1 cellular context compared by ENCODE assay signal in genomic region chr1:92831762-92832536, GRCh38.
TF ChIP-seq lines count a peak whose summit lies in the region.

Gene RPL5 (plus strand): TSS chr1:92832040. CDS start chr1:92832115, 75 bp downstream.

TF ChIP-seq in HepG2, 621 proteins besides CTCF, POLR2A, EP300 and RAD21 (continued from another document and continues in another):
- TF ChIP-seq CENPBD1 (CRISPR knock-in tag; IDR thresholded peaks at IDR 0.05; ENCODE audit: borderline replicate concordance, low read depth), result peak; percentile 79; the same call in 1 of the 2 replicates
- no peak for TF ChIP-seq NONO (IDR thresholded peaks at IDR 0.05)
- TF ChIP-seq NONO (CRISPR knock-in tag; conservative IDR thresholded peaks at IDR 0.05), result peak; percentile 98
- peak; percentile 95 for TF ChIP-seq ZNF274 (CRISPR knock-in tag; IDR thresholded peaks at IDR 0.05)
- peak; percentile 94 for TF ChIP-seq RFXAP (CRISPR knock-in tag; IDR thresholded peaks at IDR 0.05; ENCODE audit: borderline replicate concordance)
- TF ChIP-seq TBX2 (CRISPR knock-in tag; IDR thresholded peaks at IDR 0.05; ENCODE audit: borderline replicate concordance), result peak; percentile 89
- TF ChIP-seq ARID4A (CRISPR knock-in tag; IDR thresholded peaks at IDR 0.05; ENCODE audit: borderline replicate concordance), result peak; percentile 96
- peak; percentile 93 for TF ChIP-seq MED8 (CRISPR knock-in tag; IDR thresholded peaks at IDR 0.05; ENCODE audit: insufficient replicate concordance)
- peak; percentile 100 for TF ChIP-seq MYC (CRISPR knock-in tag; IDR thresholded peaks at IDR 0.05; ENCODE audit: borderline replicate concordance)
- TF ChIP-seq HMG20A (CRISPR knock-in tag; IDR thresholded peaks at IDR 0.05; ENCODE audit: borderline replicate concordance), result 0 out of 2 replicates have a peak, but pooled peaks have one; percentile 17
- TF ChIP-seq ZNF335 (CRISPR knock-in tag; IDR thresholded peaks at IDR 0.05), result peak; percentile 87; the same call in 1 of the 2 replicates
- TF ChIP-seq NFKB2 (CRISPR knock-in tag; IDR thresholded peaks at IDR 0.05; ENCODE audit: borderline replicate concordance), result peak; percentile 96
- TF ChIP-seq ZNF362 (CRISPR knock-in tag; IDR thresholded peaks at IDR 0.05; ENCODE audit: borderline replicate concordance), result no peak
- peak; percentile 86 for TF ChIP-seq ZNF317 (CRISPR knock-in tag; IDR thresholded peaks at IDR 0.05)
- no peak for TF ChIP-seq ELF4 (CRISPR knock-in tag; IDR thresholded peaks at IDR 0.05; ENCODE audit: borderline replicate concordance)
- peak; percentile 85; the same call in 1 of the 2 replicates for TF ChIP-seq ZMAT3 (CRISPR knock-in tag; conservative IDR thresholded peaks at IDR 0.05)
- peak; percentile 91 for TF ChIP-seq ZNF709 (CRISPR knock-in tag; IDR thresholded peaks at IDR 0.05)
- no peak for TF ChIP-seq JARID2 (CRISPR knock-in tag; IDR thresholded peaks at IDR 0.05; ENCODE audit: insufficient replicate concordance)
- peak; percentile 87 for TF ChIP-seq SP4 (CRISPR knock-in tag; IDR thresholded peaks at IDR 0.05)
- TF ChIP-seq ZNF572 (CRISPR knock-in tag; IDR thresholded peaks at IDR 0.05), result peak; percentile 95; the same call in 1 of the 2 replicates
- no peak for TF ChIP-seq ZNF737 (CRISPR knock-in tag; IDR thresholded peaks at IDR 0.05; ENCODE audit: borderline replicate concordance)
- TF ChIP-seq KDM5A (IDR thresholded peaks at IDR 0.05; ENCODE audit: borderline replicate concordance, low read length), result peak; percentile 77
- TF ChIP-seq REXO4 (CRISPR knock-in tag; IDR thresholded peaks at IDR 0.05; ENCODE audit: borderline replicate concordance), result 0 out of 2 replicates have a peak, but pooled peaks have one; percentile 67
- TF ChIP-seq ZNF580 (CRISPR knock-in tag; IDR thresholded peaks at IDR 0.05; ENCODE audit: borderline replicate concordance, low read depth), result peak; percentile 98
- no peak; the same call in none of the 2 replicates for TF ChIP-seq RFX5 (IDR thresholded peaks at IDR 0.05; ENCODE audit: low read depth, low read length)
- TF ChIP-seq JUN (CRISPR knock-in tag; IDR thresholded peaks at IDR 0.05), result peak; percentile 59; the same call in 1 of the 2 replicates
- TF ChIP-seq ASH2L (IDR thresholded peaks at IDR 0.05; ENCODE audit: insufficient read length, low read depth, low read length), result peak; percentile 97
- no peak for TF ChIP-seq DMTF1 (CRISPR knock-in tag; IDR thresholded peaks at IDR 0.05)
- TF ChIP-seq HIVEP1 (CRISPR knock-in tag; IDR thresholded peaks at IDR 0.05), result peak; percentile 97
- TF ChIP-seq TCF7L2 (IDR thresholded peaks at IDR 0.05; ENCODE audit: low read depth, low read length), result no peak
- peak; percentile 31; the same call in 1 of the 2 replicates for TF ChIP-seq ZSCAN30 (CRISPR knock-in tag; IDR thresholded peaks at IDR 0.05)
- no peak for TF ChIP-seq AFF4 (CRISPR knock-in tag; IDR thresholded peaks at IDR 0.05)
- no peak for TF ChIP-seq ZNF496 (CRISPR knock-in tag; IDR thresholded peaks at IDR 0.05; ENCODE audit: insufficient replicate concordance)
- peak; percentile 89 for TF ChIP-seq IRF2 (CRISPR knock-in tag; IDR thresholded peaks at IDR 0.05)
- TF ChIP-seq CBX2 (IDR thresholded peaks at IDR 0.05; ENCODE audit: low read depth, low read length), result no peak
- peak; percentile 55; the same call in 1 of the 2 replicates for TF ChIP-seq CBX2 (CRISPR knock-in tag; IDR thresholded peaks at IDR 0.05; ENCODE audit: low read depth)
- peak; percentile 65; the same call in 1 of the 3 replicates for TF ChIP-seq MXI1 (IDR thresholded peaks at IDR 0.05; ENCODE audit: borderline replicate concordance, low read depth, low read length)
- peak; percentile 73 for TF ChIP-seq ARID5B (CRISPR knock-in tag; IDR thresholded peaks at IDR 0.05)
- TF ChIP-seq MIER2 (CRISPR knock-in tag; IDR thresholded peaks at IDR 0.05), result no peak
- TF ChIP-seq CEBPZ (IDR thresholded peaks at IDR 0.05; ENCODE audit: low read length), result no peak
- TF ChIP-seq SYNCRIP (IDR thresholded peaks at IDR 0.05; ENCODE audit: insufficient read depth, low read depth, low read length), result no peak
- peak; percentile 79 to 95; a peak in 3 of 4 replicates for TF ChIP-seq KLF16 (CRISPR knock-in tag; IDR thresholded peaks at IDR 0.05)
